Comparison of ENCODE assay signal across 8 cellular contexts in genomic region chr9:34413229-34413852, GRCh38. TPM values are rescaled to one million over a fixed set of nuclear protein-coding genes. Genes with fewer than 3 reads are reported as not detected.
A peak's percentile ranks its signal among the peaks of the same experiment; 100 is the strongest.
DNase-seq lines count a peak whose midpoint lies in the region; ATAC-seq and TF ChIP-seq lines count a peak whose summit lies in the region.

No MANE protein-coding gene starts in this region.

- intact Hi-C loops in gastrocnemius medialis (cut with DNase I; ENCODE audit: low total_unique reads) = no loop called here

- no peak for TF ChIP-seq CTCF in GM23338 (conservative IDR thresholded peaks at IDR 0.05; ENCODE audit: low read depth in 2 of 2)
- no peak for TF ChIP-seq CTCF in endothelial cell (IDR thresholded peaks at IDR 0.05; ENCODE audit: unreplicated experiment)
- TF ChIP-seq CTCF in chondrocyte (IDR thresholded peaks at IDR 0.05) = no peak
- TF ChIP-seq CTCF in gastrocnemius medialis (IDR thresholded peaks at IDR 0.05 in 4 of 5, conservative IDR thresholded peaks at IDR 0.05 in 1 of 5) = no peak

- H3K9me2 ChIP-seq in GM23338 (ENCODE audit: insufficient read depth) = no peaks in the 10 kb centered on the region

- H3K4me1 ChIP-seq in GM23338 (ENCODE audit: insufficient read depth) (no peaks in the 10 kb centered on the region), gastrocnemius medialis (no peaks in the 10 kb centered on the region)

- H3K4me3 Mint-ChIP-seq in GM23338 (no peak overlapping the region), endothelial cell (ENCODE audit: unreplicated experiment) (no peak overlapping the region), chondrocyte (ENCODE audit: unreplicated experiment) (no peak overlapping the region)

- H3K27ac ChIP-seq in GM23338 (ENCODE audit: low read depth) (no peak overlapping the region), gastrocnemius medialis (no peak overlapping the region)

- in situ Hi-C loops in gastrocnemius medialis (cut with MboI; ENCODE audit: low sequenced_read_pairs in 4 of 4) = no loop called here

- 0 out of 2 replicates have a peak, but pooled peaks cover 3% of the 10 kb centered on the region for H4K20me1 ChIP-seq in GM23338 (replicated peaks; ENCODE audit: insufficient read depth)

- H3K27me3 Mint-ChIP-seq in GM23338 (ENCODE audit: insufficient read depth, low read depth, poor library complexity) (peaks cover 3% of the 10 kb centered on the region), endothelial cell (ENCODE audit: unreplicated experiment) (no peaks in the 10 kb centered on the region), chondrocyte (ENCODE audit: low read depth) (no peaks in the 10 kb centered on the region)

- H3K27me3 ChIP-seq in GM23338 (ENCODE audit: insufficient read depth) (no peaks in the 10 kb centered on the region), gastrocnemius medialis (no peaks in the 10 kb centered on the region)

- H3K4me2 ChIP-seq in GM23338 = no peak overlapping the region

- no peak overlapping the region for H3K4me3 ChIP-seq in GM23338
- no peak overlapping the region for H3K4me3 ChIP-seq in gastrocnemius medialis

- no peaks in the 10 kb centered on the region for H3K9me3 ChIP-seq in gastrocnemius medialis

- no peaks in the 10 kb centered on the region for H3F3A ChIP-seq in GM23338 (replicated peaks; ENCODE audit: low read depth)

- H3K36me3 ChIP-seq in GM23338 (ENCODE audit: insufficient read depth) = no peaks in the 10 kb centered on the region
- no peaks in the 10 kb centered on the region for H3K36me3 ChIP-seq in gastrocnemius medialis

- H2AFZ ChIP-seq in GM23338 = no peak overlapping the region

- H3K4me1 Mint-ChIP-seq in GM23338 (no peaks in the 10 kb centered on the region), endothelial cell (ENCODE audit: unreplicated experiment) (no peaks in the 10 kb centered on the region), chondrocyte (ENCODE audit: low read depth) (no peaks in the 10 kb centered on the region)

- H3K79me2 ChIP-seq in GM23338 (replicated peaks; ENCODE audit: insufficient read depth) = no peaks in the 10 kb centered on the region

- peak; percentile 90 for DNase-seq in GM23338 (ENCODE audit: low spot score)
- peak; percentile 70 for DNase-seq in OCI-M1 (lab: John Stamatoyannopoulos, UW)
- DNase-seq in endothelial cell (ENCODE audit: low spot score) = peak; percentile 73
- DNase-seq in pons (ENCODE audit: low spot score) = peak; percentile 69
- no peak for DNase-seq in chondrocyte (ENCODE audit: low spot score)
- DNase-seq in NCI-H2227 (lab: John Stamatoyannopoulos, UW; ENCODE audit: unreplicated experiment) = no peak
- DNase-seq in gastrocnemius medialis = no peak
- DNase-seq in GOT3 (lab: John Stamatoyannopoulos, UW) = no peak

- H3K27ac Mint-ChIP-seq in GM23338 (no peak overlapping the region), endothelial cell (ENCODE audit: unreplicated experiment) (no peak overlapping the region), chondrocyte (ENCODE audit: unreplicated experiment) (no peak overlapping the region)

- no peak for TF ChIP-seq POLR2A in gastrocnemius medialis (IDR thresholded peaks at IDR 0.05)

- H3K36me3 Mint-ChIP-seq in GM23338 (ENCODE audit: low read depth) (no peaks in the 10 kb centered on the region), endothelial cell (ENCODE audit: low read depth, unreplicated experiment) (peaks cover 4% of the 10 kb centered on the region), chondrocyte (ENCODE audit: low read depth) (peaks cover 6% of the 10 kb centered on the region)

- peak; percentile 97 for ATAC-seq in GM23338
- no peak for ATAC-seq in gastrocnemius medialis

- H3K9me3 Mint-ChIP-seq in GM23338 = no peaks in the 10 kb centered on the region
- H3K9me3 Mint-ChIP-seq in endothelial cell (ENCODE audit: unreplicated experiment) = no peaks in the 10 kb centered on the region
- H3K9me3 Mint-ChIP-seq in chondrocyte (ENCODE audit: low read depth) = no peaks in the 10 kb centered on the region

TF ChIP-seq in GM23338, 12 proteins besides CTCF, POLR2A, EP300 and RAD21:
- no peak for TF ChIP-seq NANOG (IDR thresholded peaks at IDR 0.05; ENCODE audit: borderline replicate concordance)
- TF ChIP-seq JUNB (IDR thresholded peaks at IDR 0.05; ENCODE audit: unreplicated experiment) = no peak
- TF ChIP-seq, protein P1, sequence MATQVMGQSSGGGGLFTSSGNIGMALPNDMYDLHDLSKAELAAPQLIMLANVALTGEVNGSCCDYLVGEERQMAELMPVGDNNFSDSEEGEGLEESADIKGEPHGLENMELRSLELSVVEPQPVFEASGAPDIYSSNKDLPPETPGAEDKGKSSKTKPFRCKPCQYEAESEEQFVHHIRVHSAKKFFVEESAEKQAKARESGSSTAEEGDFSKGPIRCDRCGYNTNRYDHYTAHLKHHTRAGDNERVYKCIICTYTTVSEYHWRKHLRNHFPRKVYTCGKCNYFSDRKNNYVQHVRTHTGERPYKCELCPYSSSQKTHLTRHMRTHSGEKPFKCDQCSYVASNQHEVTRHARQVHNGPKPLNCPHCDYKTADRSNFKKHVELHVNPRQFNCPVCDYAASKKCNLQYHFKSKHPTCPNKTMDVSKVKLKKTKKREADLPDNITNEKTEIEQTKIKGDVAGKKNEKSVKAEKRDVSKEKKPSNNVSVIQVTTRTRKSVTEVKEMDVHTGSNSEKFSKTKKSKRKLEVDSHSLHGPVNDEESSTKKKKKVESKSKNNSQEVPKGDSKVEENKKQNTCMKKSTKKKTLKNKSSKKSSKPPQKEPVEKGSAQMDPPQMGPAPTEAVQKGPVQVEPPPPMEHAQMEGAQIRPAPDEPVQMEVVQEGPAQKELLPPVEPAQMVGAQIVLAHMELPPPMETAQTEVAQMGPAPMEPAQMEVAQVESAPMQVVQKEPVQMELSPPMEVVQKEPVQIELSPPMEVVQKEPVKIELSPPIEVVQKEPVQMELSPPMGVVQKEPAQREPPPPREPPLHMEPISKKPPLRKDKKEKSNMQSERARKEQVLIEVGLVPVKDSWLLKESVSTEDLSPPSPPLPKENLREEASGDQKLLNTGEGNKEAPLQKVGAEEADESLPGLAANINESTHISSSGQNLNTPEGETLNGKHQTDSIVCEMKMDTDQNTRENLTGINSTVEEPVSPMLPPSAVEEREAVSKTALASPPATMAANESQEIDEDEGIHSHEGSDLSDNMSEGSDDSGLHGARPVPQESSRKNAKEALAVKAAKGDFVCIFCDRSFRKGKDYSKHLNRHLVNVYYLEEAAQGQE (IDR thresholded peaks at IDR 0.05; ENCODE audit: unreplicated experiment) = peak; percentile 92
TF ChIP-seq in GM23338: peak in this region for 1.

RNA-seq across cellular contexts. Expression of gene MYORG, which starts 36.6 kb away (rescaled TPM):
- 4.9 and 7.3 TPM in 2 replicates for total RNA-seq in GM23338 (2014; rRNA removed; shearing (Covaris generic))
- 1.3 and 1.5 TPM in 2 replicates for polyA plus RNA-seq in GM23338 (2016; fragmentation: Nextera tagmentation; extraction: Ambion mirVana)
- total RNA-seq in endothelial cell (ENCODE audit: unreplicated experiment) (77.0 TPM), chondrocyte (5.3 to 7.5 TPM (median 6.8 TPM) in 3 replicates), gastrocnemius medialis (100 to 1,000 TPM in 1 of 4 donors, 10 to 100 TPM in 2, 1 to 10 TPM in 1; 8.6 to 149 (median 49.5) TPM)

RNA-seq across cellular contexts. Expression of gene FAM219A, which starts 45.0 kb away (rescaled TPM):
- total RNA-seq in GM23338 (2014; rRNA removed; shearing (Covaris generic)) = 6.1 and 7.2 TPM in 2 replicates
- 3.3 and 3.8 TPM in 2 replicates for polyA plus RNA-seq in GM23338 (2016; fragmentation: Nextera tagmentation; extraction: Ambion mirVana)
- total RNA-seq in endothelial cell (ENCODE audit: unreplicated experiment) = 55.3 TPM
- total RNA-seq in chondrocyte = 24.5 to 37.5 TPM (median 35.7 TPM) in 3 replicates
- 10 to 100 TPM; 29.5 to 58.4 (median 41.8) TPM for total RNA-seq in gastrocnemius medialis

RNA-seq across cellular contexts. Expression of gene DNAI1, which starts 45.3 kb away (rescaled TPM):
- 0.19 and 1.0 TPM in 2 replicates for total RNA-seq in GM23338 (2014; rRNA removed; shearing (Covaris generic))
- polyA plus RNA-seq in GM23338 (2016; fragmentation: Nextera tagmentation; extraction: Ambion mirVana) = 0.82 and 1.1 TPM in 2 replicates
- 0.74 TPM for total RNA-seq in endothelial cell (ENCODE audit: unreplicated experiment)
- total RNA-seq in chondrocyte = 0.25 TPM in 1 of 3 replicates, not detected in the others
- under 1 TPM in 1 of 4 donors, not detected in 3; 0.49 TPM for total RNA-seq in gastrocnemius medialis

Comparison
In these comparisons a context has a peak if more than half of its experiments do, and no peak if none do; other contexts are left out.
1. DNase-seq: peak in GM23338 (single experiment), OCI-M1 (single experiment), endothelial cell (single experiment) and pons (single experiment); none in chondrocyte (single experiment), NCI-H2227 (single experiment), gastrocnemius medialis (0 of 2) and GOT3 (single experiment).